In genomic region chrX:136106920-136107534, GRCh38 we compare ENCODE assay signal across 22 cellular contexts. TPM values are rescaled to one million over a fixed set of nuclear protein-coding genes. Genes with fewer than 3 reads are reported as not detected.
A peak's percentile ranks its signal among the peaks of the same experiment; 100 is the strongest.
DNase-seq lines count a peak whose midpoint lies in the region; ATAC-seq, FAIRE-seq and TF ChIP-seq lines count a peak whose summit lies in the region.
"Had no signal": no experiment of that assay in that cellular context is flagged by ENCODE, and none has a peak within 500 bp of the region (broad histone marks: within the 10 kb centered on the region; RNA-seq: fewer than 3 reads in every experiment).

No MANE protein-coding gene starts in this region.

- peaks cover 24% of the 10 kb centered on the region for H3K9me3 Mint-ChIP-seq in chondrocyte (ENCODE audit: low read depth)
- H3K9me3 Mint-ChIP-seq: T-cell had no signal

- TF ChIP-seq CTCF in uterus (IDR thresholded peaks at IDR 0.05) (no peak), chondrocyte (IDR thresholded peaks at IDR 0.05) (no peak)

- no peaks in the 10 kb centered on the region for H3K27me3 ChIP-seq in MG63
- H3K27me3 ChIP-seq in uterus = no peaks in the 10 kb centered on the region

- no peak overlapping the region for H3K4me3 Mint-ChIP-seq in chondrocyte (ENCODE audit: unreplicated experiment)
- H3K4me3 Mint-ChIP-seq: B cell, CD14-positive monocyte, T-cell had no signal

- no peak overlapping the region for H3K27ac Mint-ChIP-seq in chondrocyte (ENCODE audit: unreplicated experiment)
- H3K27ac Mint-ChIP-seq: B cell, CD14-positive monocyte, T-cell had no signal

- H3K27me3 Mint-ChIP-seq in chondrocyte (ENCODE audit: low read depth) = no peaks in the 10 kb centered on the region
- H3K27me3 Mint-ChIP-seq: B cell had no signal

- intact Hi-C loops in uterus (cut with DNase I; ENCODE audit: low total_unique reads) = no loop called here

- H3K36me3 ChIP-seq in MG63 (no peaks in the 10 kb centered on the region), uterus (no peaks in the 10 kb centered on the region)

- H3K36me3 Mint-ChIP-seq in chondrocyte (ENCODE audit: low read depth) = no peaks in the 10 kb centered on the region
- H3K36me3 Mint-ChIP-seq: CD14-positive monocyte, T-cell had no signal

- FAIRE-seq in A204.1 (lab: Jason Lieb, UNC) = peak; percentile 96
- FAIRE-seq: GM18507 had no signal

- DNase-seq in MG63 = no peak
- no peak for DNase-seq in left lobe of liver (ENCODE audit: low spot score)
- DNase-seq in uterus = no peak
- DNase-seq in kidney glomerular epithelial cell (lab: John Stamatoyannopoulos, UW) = no peak
- no peak for DNase-seq in chondrocyte (ENCODE audit: low spot score)
- DNase-seq: 8988T, GDM1, GOT3, NCI-H1417 treated with DMSO at 0.1 percent for 48 hours, NCI-H187, NCI-H446, NCI-H526, RPMI8226, SHP77, T-cell had no signal

- no peaks in the 10 kb centered on the region for H3K4me1 Mint-ChIP-seq in chondrocyte (ENCODE audit: low read depth)
- H3K4me1 Mint-ChIP-seq: B cell, CD14-positive monocyte, T-cell had no signal

- H3K4me3 ChIP-seq in MG63 (peak overlapping the region; percentile 18), uterus (no peak overlapping the region)

- no peaks in the 10 kb centered on the region for H3K4me1 ChIP-seq in uterus

- no peak for TF ChIP-seq POLR2A in uterus (IDR thresholded peaks at IDR 0.05)

- H3K27ac ChIP-seq in uterus = no peak overlapping the region
- H3K27ac ChIP-seq: KMS-11 had no signal

- ATAC-seq in SK-N-SH treated with all-trans-retinoic acid at 6 μM for 48 hours (peak; percentile 70), left lobe of liver (peak; percentile 49)
- ATAC-seq: HCT116, T-cell had no signal

- H3K9me3 ChIP-seq in MG63 (no peaks in the 10 kb centered on the region), uterus (no peaks in the 10 kb centered on the region)

TF ChIP-seq in SK-N-SH treated with all-trans-retinoic acid at 6 μM for 48 hours, 23 proteins besides CTCF, POLR2A, EP300 and RAD21:
- TF ChIP-seq ZNF565 (CRISPR knock-in tag; conservative IDR thresholded peaks at IDR 0.05; ENCODE audit: low read depth) (no peak), CSDC2 (CRISPR knock-in tag; IDR thresholded peaks at IDR 0.05) (no peak), CREB5 (CRISPR knock-in tag; IDR thresholded peaks at IDR 0.05; ENCODE audit: low read depth) (no peak), TCF4 (CRISPR knock-in tag; IDR thresholded peaks at IDR 0.05; ENCODE audit: borderline replicate concordance) (no peak), ZFP3 (CRISPR knock-in tag; IDR thresholded peaks at IDR 0.05) (no peak), SNAI2 (CRISPR knock-in tag; IDR thresholded peaks at IDR 0.05) (no peak), GLIS3 (CRISPR knock-in tag; IDR thresholded peaks at IDR 0.05) (no peak), ZFP30 (CRISPR knock-in tag; IDR thresholded peaks at IDR 0.05) (no peak)

RNA-seq across cellular contexts. Expression of gene FHL1, which starts 40.3 kb away (rescaled TPM):
- 149 and 156 TPM in 2 replicates for total RNA-seq in MG63 (2014; rRNA removed; shearing (Covaris generic); ENCODE audit: low replicate concordance)
- total RNA-seq in left lobe of liver (10.6 TPM), uterus (100 to 1,000 TPM; 279 to 745 (median 469) TPM), chondrocyte (744 to 1,032 TPM (median 1,007 TPM) in 3 replicates)

Comparison
In these comparisons a context has a peak if more than half of its experiments do, and no peak if none do; other contexts are left out.
1. RNA of gene FHL1, which starts 40.3 kb away (total RNA-seq): 744 to 1,032 TPM in chondrocyte, 279 to 745 TPM in uterus and 149 to 156 TPM in MG63; 10.6 TPM in left lobe of liver (single experiment); every median in the first group is over 10 times any median in the second.